18 cellular contexts compared by ENCODE assay signal in genomic region chr7:140509789-140510188, GRCh38.
"Had no signal": no experiment of that assay in that cellular context is flagged by ENCODE, and none has a peak within 500 bp of the region (broad histone marks: within the 10 kb centered on the region; RNA-seq: fewer than 3 reads in every experiment).

No MANE protein-coding gene starts in this region.

- H3K9me3 ChIP-seq: body of pancreas, prostate gland had no signal

- DNase-seq: activated CD4-positive, alpha-beta T cell treated with anti-CD3 and anti-CD28 coated beads for 48 hours; activated CD8-positive, alpha-beta memory T cell treated with anti-CD3 and anti-CD28 coated beads, Interleukin-2, amount 50 U/mL, for 48 hours; activated gamma-delta T cell treated with Interleukin-2 at 50 U/mL for 16 hours; amniotic stem cell; body of pancreas; cortex of kidney; effector CD8-positive, alpha-beta T cell; head of caudate nucleus; kidney glomerular epithelial cell; mesenchymal stem cell; right cardiac atrium; stimulated activated CD4-positive, alpha-beta T cell treated with anti-CD3 and anti-CD28 coated beads, Interleukin-4, amount 100 ng/mL, for 4 hours; stimulated activated CD8-positive, alpha-beta memory T cell treated with anti-CD3 and anti-CD28 coated beads, Interleukin-4, amount 100 ng/mL, for 48 hours; stimulated activated naive CD4-positive, alpha-beta T cell treated with Interleukin-2 at 50 U/mL for 16 hours; T-helper 1 cell; WERI-Rb-1 had no signal

- H3K4me2 ChIP-seq: smooth muscle cell had no signal

- H3K36me3 ChIP-seq: prostate gland, WERI-Rb-1 had no signal

- H3K4me3 ChIP-seq: body of pancreas, prostate gland, smooth muscle cell had no signal

- H3K4me1 ChIP-seq: prostate gland had no signal

- H3K27me3 ChIP-seq: body of pancreas had no signal

- H3K27ac ChIP-seq: body of pancreas, prostate gland, WERI-Rb-1 had no signal
